8 cellular contexts compared by ENCODE assay signal in the genomic region with DNA sequence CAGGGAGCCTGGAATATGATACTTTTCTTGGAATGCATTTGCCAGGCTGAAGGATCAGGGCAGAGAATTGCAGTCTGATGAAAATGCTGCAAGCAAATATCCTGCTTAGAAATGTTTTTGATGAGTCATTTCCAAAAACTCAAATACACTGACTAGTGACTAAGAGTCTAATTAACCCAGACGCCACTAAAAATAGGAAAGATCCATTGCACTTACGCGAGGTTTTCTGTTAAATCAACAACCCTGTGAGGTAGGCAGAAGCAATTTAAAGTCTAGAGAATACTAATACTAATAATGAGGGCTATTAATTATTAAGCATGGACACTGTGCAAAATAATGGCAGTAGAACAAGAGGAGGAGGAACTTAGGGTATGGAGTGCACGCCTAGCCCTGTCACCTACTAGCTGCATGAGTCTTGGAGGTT.
DNase-seq lines count a peak whose midpoint lies in the region; ATAC-seq and TF ChIP-seq lines count a peak whose summit lies in the region.

No MANE protein-coding gene starts in this region.

- POLR2A ChIA-PET in Caco-2 (lab: Charles Lee) = no interaction called here

- H3K4me1 ChIP-seq in GM23248 (ENCODE audit: insufficient read depth) = peaks cover 55% of the 10 kb centered on the region
- no peaks in the 10 kb centered on the region for H3K4me1 ChIP-seq in Caco-2

- no peak overlapping the region for H3K27ac Mint-ChIP-seq in Caco-2 (ENCODE audit: unreplicated experiment)

- peaks cover 5% of the 10 kb centered on the region for H3K27me3 Mint-ChIP-seq in Caco-2 (ENCODE audit: insufficient read depth, unreplicated experiment)

- H3K27me3 ChIP-seq in GM23248 (replicated peaks; ENCODE audit: insufficient read depth) (no peaks in the 10 kb centered on the region), Caco-2 (replicated peaks; ENCODE audit: control insufficient read depth, insufficient read depth, low read length) (no peaks in the 10 kb centered on the region)

- BruUV-seq in Caco-2 (replicated peaks; lab: Mats Ljungman, UMichigan) = no TSS peak

- TF ChIP-seq CTCF in AG09319 (IDR thresholded peaks at IDR 0.05; ENCODE audit: low read depth, low read length) (no peak), fibroblast of villous mesenchyme (IDR thresholded peaks at IDR 0.05; ENCODE audit: insufficient read depth, low read depth, low read length) (no peak), Caco-2 (IDR thresholded peaks at IDR 0.05; ENCODE audit: insufficient read depth in 1 of 2, low read depth in 1 of 2, low read length in 1 of 2, severe bottlenecking in 1 of 2, unreplicated experiment in 1 of 2) (no peak)

- H3K9me3 ChIP-seq in GM23248 (ENCODE audit: low read depth) = no peaks in the 10 kb centered on the region
- no peaks in the 10 kb centered on the region for H3K9me3 ChIP-seq in Caco-2

- DNase-seq in AG09319 (ENCODE audit: extremely low read depth, low read depth) = peak; percentile 73
- DNase-seq in GM23248 = peak; percentile 90
- DNase-seq in NCI-H226 = peak; percentile 50
- peak; percentile 69 for DNase-seq in fibroblast of villous mesenchyme (ENCODE audit: low read depth)
- no peak for DNase-seq in GDM1 (lab: John Stamatoyannopoulos, UW)
- DNase-seq in stimulated activated CD4-positive, alpha-beta T cell treated with anti-CD3 and anti-CD28 coated beads, Interleukin-2, amount 100 ng/mL, for 24 hours = no peak
- no peak for DNase-seq in Caco-2

- H3K4me3 ChIP-seq in GM23248 (peak overlapping the region; percentile 49), fibroblast of villous mesenchyme (ENCODE audit: low read depth, low read length) (no peak overlapping the region), Caco-2 (ENCODE audit: low read depth, low read length) (no peak overlapping the region)

- H2AFZ ChIP-seq in GM23248 = no peak overlapping the region

- H3K4me3 Mint-ChIP-seq in Caco-2 (ENCODE audit: unreplicated experiment) = no peak overlapping the region

- no peaks in the 10 kb centered on the region for H3K9me2 ChIP-seq in GM23248 (ENCODE audit: insufficient read depth)

- intact Hi-C loops in Caco-2 (cut with micrococcal nuclease; ENCODE audit: unreplicated experiment) = no loop called here

- no peaks in the 10 kb centered on the region for H4K20me1 ChIP-seq in GM23248 (ENCODE audit: insufficient read depth)

- CTCF ChIA-PET in Caco-2 (lab: Charles Lee) = no interaction called here

- no peaks in the 10 kb centered on the region for H3K79me2 ChIP-seq in GM23248 (ENCODE audit: insufficient read depth)

- no peaks in the 10 kb centered on the region for H3K9me3 Mint-ChIP-seq in Caco-2 (ENCODE audit: unreplicated experiment)

- WGBS in GM23248 (ENCODE audit: low coverage in 1 of 2, low lambda C conversion rate in 2 of 2, missing lambda C conversion rate in 2 of 2), 2 experiments = 0 to 1% methylated on average over 4 of the region's 4 CpGs

- peak overlapping the region; percentile 68 for H3K4me2 ChIP-seq in GM23248 (ENCODE audit: unreplicated experiment)

- peak overlapping the region; percentile 86 for H3K27ac ChIP-seq in GM23248

- in situ Hi-C loops in GM23248 (cut with MboI) = no loop called here

- H3F3A ChIP-seq in GM23248 (ENCODE audit: insufficient read depth) = peaks cover 63% of the 10 kb centered on the region

- peak overlapping the region; percentile 45 for H3K9ac ChIP-seq in GM23248

- no peak for ATAC-seq in GM21515 (IDR thresholded peaks at IDR 0.05; ENCODE audit: unreplicated experiment)

- H3K4me1 Mint-ChIP-seq in Caco-2 (ENCODE audit: low read depth, unreplicated experiment) = no peaks in the 10 kb centered on the region

- no peaks in the 10 kb centered on the region for H3K36me3 Mint-ChIP-seq in Caco-2 (ENCODE audit: insufficient read depth, unreplicated experiment)

- H3K36me3 ChIP-seq in GM23248 (ENCODE audit: low read depth) (no peaks in the 10 kb centered on the region), Caco-2 (ENCODE audit: control insufficient read depth, insufficient read depth, low read length) (no peaks in the 10 kb centered on the region)

Comparison
In these comparisons a context has a peak if more than half of its experiments do, and no peak if none do; other contexts are left out.
1. DNase-seq: peak in AG09319 (single experiment), GM23248 (single experiment), NCI-H226 (single experiment) and fibroblast of villous mesenchyme (single experiment); none in GDM1 (single experiment), stimulated activated CD4-positive, alpha-beta T cell treated with anti-CD3 and anti-CD28 coated beads, Interleukin-2, amount 100 ng/mL, for 24 hours (0 of 2) and Caco-2 (0 of 2).